In the genomic region with DNA sequence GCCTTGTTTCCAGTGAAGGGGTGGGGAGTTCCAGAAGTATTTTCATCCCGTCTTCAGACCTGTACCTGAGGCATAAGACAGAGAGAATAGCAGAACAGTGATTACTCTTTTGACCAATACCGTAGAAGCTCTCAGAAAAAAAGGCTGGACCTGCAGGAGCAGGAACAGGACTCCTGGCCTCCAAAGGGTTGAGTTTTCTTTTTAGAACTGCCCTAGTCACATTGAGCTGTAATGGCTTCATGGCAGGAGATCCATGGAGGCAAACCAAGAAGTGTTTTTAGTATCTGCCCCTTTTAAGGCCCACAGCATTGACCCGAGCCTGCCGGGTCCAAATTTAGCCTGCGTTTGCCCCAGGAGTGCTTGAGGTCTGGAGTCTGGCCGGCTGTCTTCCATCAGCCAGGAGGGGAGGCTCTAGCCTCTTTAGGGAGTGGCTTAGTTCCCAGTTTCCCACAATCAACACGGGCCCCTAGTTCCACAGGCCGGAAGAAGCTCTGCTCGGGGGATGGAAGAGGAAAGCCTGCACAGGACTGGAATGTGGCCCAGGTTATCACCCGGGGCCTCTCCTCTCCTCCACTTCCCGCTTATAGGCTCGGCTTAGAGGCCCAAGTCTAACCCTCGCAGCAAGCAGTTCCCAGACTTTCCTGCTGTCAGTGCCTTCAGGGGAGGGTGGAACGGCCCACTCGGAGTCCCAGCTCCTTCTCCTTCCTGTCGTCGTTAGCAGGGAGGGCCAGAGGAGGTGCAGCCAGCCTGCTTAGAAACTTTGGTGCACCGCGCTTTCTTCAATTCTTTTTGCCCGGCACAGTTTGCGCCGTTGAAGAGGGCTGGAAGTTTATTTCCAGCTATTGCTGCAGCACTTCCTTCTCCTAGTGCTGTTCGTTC, we compare ENCODE assay signal across 1 cellular context.
TF ChIP-seq lines count a peak whose summit lies in the region.

No MANE protein-coding gene starts in this region.

TF ChIP-seq in IMR-90, 13 proteins besides CTCF, POLR2A, EP300 and RAD21 (continued from another document):
- no peak for TF ChIP-seq RFX5 (IDR thresholded peaks at IDR 0.05; ENCODE audit: low read depth, low read length)
- TF ChIP-seq NFE2L2 (IDR thresholded peaks at IDR 0.05; ENCODE audit: low read depth, low read length), result no peak
- TF ChIP-seq, protein P1, sequence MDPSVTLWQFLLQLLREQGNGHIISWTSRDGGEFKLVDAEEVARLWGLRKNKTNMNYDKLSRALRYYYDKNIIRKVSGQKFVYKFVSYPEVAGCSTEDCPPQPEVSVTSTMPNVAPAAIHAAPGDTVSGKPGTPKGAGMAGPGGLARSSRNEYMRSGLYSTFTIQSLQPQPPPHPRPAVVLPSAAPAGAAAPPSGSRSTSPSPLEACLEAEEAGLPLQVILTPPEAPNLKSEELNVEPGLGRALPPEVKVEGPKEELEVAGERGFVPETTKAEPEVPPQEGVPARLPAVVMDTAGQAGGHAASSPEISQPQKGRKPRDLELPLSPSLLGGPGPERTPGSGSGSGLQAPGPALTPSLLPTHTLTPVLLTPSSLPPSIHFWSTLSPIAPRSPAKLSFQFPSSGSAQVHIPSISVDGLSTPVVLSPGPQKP (IDR thresholded peaks at IDR 0.05; ENCODE audit: borderline replicate concordance, low read depth, low read length), result no peak
- no peak for TF ChIP-seq BHLHE40 (IDR thresholded peaks at IDR 0.05; ENCODE audit: low read depth, low read length)
- TF ChIP-seq FOS (IDR thresholded peaks at IDR 0.05; ENCODE audit: low read depth, low read length), result no peak
- TF ChIP-seq MAZ (IDR thresholded peaks at IDR 0.05; ENCODE audit: borderline replicate concordance, low read depth, low read length), result no peak
